18 cellular contexts compared by ENCODE assay signal in the genomic region with DNA sequence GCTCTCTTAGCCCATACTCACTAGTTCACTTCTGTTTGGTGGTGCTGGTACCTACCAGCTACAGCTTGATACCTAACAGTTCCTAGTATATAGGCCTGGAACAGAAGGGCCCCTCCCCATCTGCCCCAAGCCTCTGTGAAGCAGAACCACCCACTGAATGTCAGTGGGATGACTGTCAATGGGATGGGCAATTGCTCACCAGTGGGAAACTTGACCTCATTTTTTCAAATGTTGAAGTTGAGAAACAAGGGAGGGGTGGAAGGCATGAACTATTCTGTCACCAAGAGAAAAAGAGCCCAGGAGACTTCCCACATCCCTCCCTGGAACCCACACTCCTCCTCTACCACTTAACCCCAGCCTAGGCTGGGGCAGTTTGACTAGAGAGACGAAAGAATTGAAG. TPM values are rescaled to one million over a fixed set of nuclear protein-coding genes. Genes with fewer than 3 reads are reported as not detected.
A peak's percentile ranks its signal among the peaks of the same experiment; 100 is the strongest.
DNase-seq lines count a peak whose midpoint lies in the region; ATAC-seq and TF ChIP-seq lines count a peak whose summit lies in the region.
"Had no signal": no experiment of that assay in that cellular context is flagged by ENCODE, and none has a peak within 500 bp of the region (broad histone marks: within the 10 kb centered on the region; RNA-seq: fewer than 3 reads in every experiment).

A gene with protein sequence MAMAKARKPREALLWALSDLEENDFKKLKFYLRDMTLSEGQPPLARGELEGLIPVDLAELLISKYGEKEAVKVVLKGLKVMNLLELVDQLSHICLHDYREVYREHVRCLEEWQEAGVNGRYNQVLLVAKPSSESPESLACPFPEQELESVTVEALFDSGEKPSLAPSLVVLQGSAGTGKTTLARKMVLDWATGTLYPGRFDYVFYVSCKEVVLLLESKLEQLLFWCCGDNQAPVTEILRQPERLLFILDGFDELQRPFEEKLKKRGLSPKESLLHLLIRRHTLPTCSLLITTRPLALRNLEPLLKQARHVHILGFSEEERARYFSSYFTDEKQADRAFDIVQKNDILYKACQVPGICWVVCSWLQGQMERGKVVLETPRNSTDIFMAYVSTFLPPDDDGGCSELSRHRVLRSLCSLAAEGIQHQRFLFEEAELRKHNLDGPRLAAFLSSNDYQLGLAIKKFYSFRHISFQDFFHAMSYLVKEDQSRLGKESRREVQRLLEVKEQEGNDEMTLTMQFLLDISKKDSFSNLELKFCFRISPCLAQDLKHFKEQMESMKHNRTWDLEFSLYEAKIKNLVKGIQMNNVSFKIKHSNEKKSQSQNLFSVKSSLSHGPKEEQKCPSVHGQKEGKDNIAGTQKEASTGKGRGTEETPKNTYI (minus strand): TSS at position 62 of the 400 bp plus-strand sequence. CDS start 1,952 bp downstream, outside the sequence.

- peak within 1 kb of the TSS; percentile 32; the same call in 1 of the 2 replicates for H3K4me2 ChIP-seq in OCI-LY3 (ENCODE audit: low read length)

- peak; percentile 96 for DNase-seq in EL
- peak; percentile 55 for DNase-seq in epithelial cell of proximal tubule (ENCODE audit: low read depth)
- DNase-seq in renal cortical epithelial cell (ENCODE audit: low read depth) = peak; percentile 82
- no peak for DNase-seq in T-helper 17 cell
- DNase-seq in COLO668 (lab: John Stamatoyannopoulos, UW; ENCODE audit: unreplicated experiment) = no peak
- DNase-seq in SK-N-DZ (ENCODE audit: low spot score) = no peak
- DNase-seq: activated CD8-positive, alpha-beta memory T cell treated with anti-CD3 and anti-CD28 coated beads, Interleukin-2, amount 50 U/mL, for 48 hours; COR-L47; dermis blood vessel endothelial cell; left cardiac atrium; naive B cell; NCI-H446 treated with DMSO at 0.1 percent for 48 hours had no signal

- 0 out of 2 replicates have a peak, but pooled peaks cover 2% of the 10 kb centered on the region for H3K27me3 ChIP-seq in OCI-LY3 (ENCODE audit: low read depth, low read length)
- H3K27me3 ChIP-seq: right atrium auricular region had no signal

- no peak within 1 kb of the TSS for H3K27ac Mint-ChIP-seq in T-helper 17 cell
- H3K27ac Mint-ChIP-seq: naive B cell; stimulated activated naive CD8-positive, alpha-beta T cell treated with anti-CD3 and anti-CD28 coated beads, Interleukin-15, Interleukin-2, amounts not matched to agents 100 ng/mL and 50 ng/mL, for 24 hours had no signal

- H3K4me1 Mint-ChIP-seq in T-helper 17 cell = peaks cover 2% of the 10 kb centered on the region
- H3K4me1 Mint-ChIP-seq: naive B cell had no signal

- H3K36me3 ChIP-seq in OCI-LY3 (replicated peaks; ENCODE audit: low read depth, low read length) = no peaks in the 10 kb centered on the region
- H3K36me3 ChIP-seq: gastroesophageal sphincter, right atrium auricular region had no signal

- ATAC-seq in T-helper 17 cell (no peak), HG03457 (IDR thresholded peaks at IDR 0.05; ENCODE audit: unreplicated experiment) (no peak)
- ATAC-seq: gastroesophageal sphincter, left cardiac atrium had no signal

- H3K27me3 Mint-ChIP-seq in T-helper 17 cell = peaks cover 56% of the 10 kb centered on the region

- H4K20me1 ChIP-seq in OCI-LY3 (ENCODE audit: insufficient read depth, low read length) = no peaks in the 10 kb centered on the region

- H2AFZ ChIP-seq in OCI-LY3 (ENCODE audit: low read depth, low read length) = no peak within 1 kb of the TSS

- no peak for TF ChIP-seq CTCF in OCI-LY3 (IDR thresholded peaks at IDR 0.05; ENCODE audit: low read depth, low read length)
- no peak for TF ChIP-seq CTCF in epithelial cell of proximal tubule (conservative IDR thresholded peaks at IDR 0.05; ENCODE audit: low read depth, low read length)

- no peak within 1 kb of the TSS for H3K4me3 ChIP-seq in OCI-LY3 (ENCODE audit: low read length)
- H3K4me3 ChIP-seq in epithelial cell of proximal tubule (ENCODE audit: low read depth, low read length) = no peak within 1 kb of the TSS
- H3K4me3 ChIP-seq: gastroesophageal sphincter, right atrium auricular region had no signal

- H3K9ac ChIP-seq in OCI-LY3 (ENCODE audit: low read length) = no peak within 1 kb of the TSS

- no peak within 1 kb of the TSS for H3K4me3 Mint-ChIP-seq in T-helper 17 cell
- H3K4me3 Mint-ChIP-seq: naive B cell; stimulated activated naive CD8-positive, alpha-beta T cell treated with anti-CD3 and anti-CD28 coated beads, Interleukin-15, Interleukin-2, amounts not matched to agents 100 ng/mL and 50 ng/mL, for 24 hours had no signal

- H3K79me2 ChIP-seq in OCI-LY3 (ENCODE audit: low read length) = no peaks in the 10 kb centered on the region

- H3K27ac ChIP-seq in OCI-LY3 (ENCODE audit: low read length) = no peak within 1 kb of the TSS
- H3K27ac ChIP-seq: gastroesophageal sphincter, HL-60, right atrium auricular region had no signal

- no peaks in the 10 kb centered on the region for H3K9me3 ChIP-seq in OCI-LY3 (ENCODE audit: insufficient read depth, low read length)
- H3K9me3 ChIP-seq in T-helper 17 cell (ENCODE audit: control insufficient read depth, low read length, poor library complexity, severe bottlenecking) = no peaks in the 10 kb centered on the region
- H3K9me3 ChIP-seq: gastroesophageal sphincter, right atrium auricular region had no signal

- H3K36me3 Mint-ChIP-seq in T-helper 17 cell (ENCODE audit: low read depth) = peaks cover 6% of the 10 kb centered on the region
- H3K36me3 Mint-ChIP-seq: naive B cell had no signal

- H3K4me1 ChIP-seq in OCI-LY3 (ENCODE audit: low read length) = peaks cover 17% of the 10 kb centered on the region
- H3K4me1 ChIP-seq: gastroesophageal sphincter, right atrium auricular region had no signal

RNA-seq across cellular contexts. Expression of the gene that starts here (rescaled TPM):
- total RNA-seq in epithelial cell of proximal tubule = not detected in 2 replicates
- 0.40 and 0.69 TPM in 2 replicates for total RNA-seq in renal cortical epithelial cell
- not detected for total RNA-seq in T-helper 17 cell
- not detected in 2 replicates for polyA plus RNA-seq in SK-N-DZ (2014; cell fraction: cytosol; rRNA removed)
- polyA plus RNA-seq in SK-N-DZ (2014; cell fraction: nucleus; rRNA removed) = not detected in 2 replicates
- total RNA-seq: gastroesophageal sphincter, left cardiac atrium, right atrium auricular region had no signal

Comparison
In these comparisons a context has a peak if more than half of its experiments do, and no peak if none do; other contexts are left out.
1. Peak in DNase-seq in epithelial cell of proximal tubule; RNA of the gene not detected or under 1 TPM.
2. Peak in DNase-seq in renal cortical epithelial cell; RNA of the gene not detected or under 1 TPM.